Comparison of ENCODE assay signal across 27 cellular contexts in genomic region chrX:110171442-110171841, GRCh38.
"Had no signal": no experiment of that assay in that cellular context is flagged by ENCODE, and none has a peak within 500 bp of the region (broad histone marks: within the 10 kb centered on the region; RNA-seq: fewer than 3 reads in every experiment).

No MANE protein-coding gene starts in this region.

- H3K4me1 ChIP-seq: parathyroid adenoma, right lobe of liver, uterus had no signal

- H3K4me3 Mint-ChIP-seq: activated CD4-positive, alpha-beta T cell treated with anti-CD3 and anti-CD28 coated beads, Interleukin-2, amount 10 ng/mL, durations not matched to agents 7 days and 5 days; activated CD8-positive, alpha-beta memory T cell treated with anti-CD3 and anti-CD28 coated beads, Interleukin-2, amount 10 ng/mL, durations not matched to agents 7 days and 5 days; activated CD8-positive, alpha-beta T cell treated with anti-CD3 and anti-CD28 coated beads for 36 hours; activated naive CD4-positive, alpha-beta T cell treated with anti-CD3 and anti-CD28 coated beads, Interleukin-2, amount 10 ng/mL, durations not matched to agents 7 days and 5 days; brain; dendritic cell treated with granulocyte-macrophage colony-stimulating factor and Interleukin-4, amounts not matched to agents 40 ng/mL and 50 ng/mL, for 4 days; nephron progenitor cell; T-helper 2 cell treated with Interferon-gamma antibody and Interleukin-4, amounts not matched to agents 5 μg/mL and 100 μg/mL, for 36 hours had no signal

- H3K9ac ChIP-seq: parathyroid adenoma had no signal

- DNase-seq: activated CD4-positive, alpha-beta T cell treated with anti-CD3 and anti-CD28 coated beads, Interleukin-2, amount 10 ng/mL, durations not matched to agents 7 days and 5 days; activated CD4-positive, CD25-positive, alpha-beta regulatory T cell treated with anti-CD3 and anti-CD28 coated beads, Interleukin-2, amount 50 U/mL, for 72 hours; activated CD8-positive, alpha-beta memory T cell treated with anti-CD3 and anti-CD28 coated beads, Interleukin-2, amount 10 ng/mL, durations not matched to agents 7 days and 5 days; activated CD8-positive, alpha-beta T cell treated with anti-CD3 and anti-CD28 coated beads for 36 hours; activated effector memory CD4-positive, alpha-beta T cell treated with anti-CD3 and anti-CD28 coated beads, Interleukin-2, amount 50 U/mL, for 16 hours; activated naive CD4-positive, alpha-beta T cell treated with anti-CD3 and anti-CD28 coated beads, Interleukin-2, amount 10 ng/mL, durations not matched to agents 7 days and 5 days; activated T-cell treated with anti-CD3 and anti-CD28 coated beads for 4 hours; aorta; caudate nucleus; effector CD4-positive, alpha-beta T cell; foreskin melanocyte; head of caudate nucleus; hypothalamus; left ventricle myocardium superior; mammary epithelial cell; nephron progenitor cell; right lobe of liver; stimulated activated CD4-positive, alpha-beta T cell treated with anti-CD3 and anti-CD28 coated beads, Interleukin-1b, Interleukin-23, amount 100 ng/mL, for 48 hours; stomach; trophoblast cell; uterus had no signal

- H3K36me3 ChIP-seq: right lobe of liver, uterus had no signal

- H3K27me3 Mint-ChIP-seq: activated CD4-positive, alpha-beta T cell treated with anti-CD3 and anti-CD28 coated beads, Interleukin-2, amount 10 ng/mL, durations not matched to agents 7 days and 5 days; activated CD8-positive, alpha-beta memory T cell treated with anti-CD3 and anti-CD28 coated beads, Interleukin-2, amount 10 ng/mL, durations not matched to agents 7 days and 5 days; activated CD8-positive, alpha-beta T cell treated with anti-CD3 and anti-CD28 coated beads for 36 hours; activated naive CD4-positive, alpha-beta T cell treated with anti-CD3 and anti-CD28 coated beads, Interleukin-2, amount 10 ng/mL, durations not matched to agents 7 days and 5 days; brain; dendritic cell treated with granulocyte-macrophage colony-stimulating factor and Interleukin-4, amounts not matched to agents 40 ng/mL and 50 ng/mL, for 4 days had no signal

- H3K27ac Mint-ChIP-seq: activated CD4-positive, alpha-beta T cell treated with anti-CD3 and anti-CD28 coated beads, Interleukin-2, amount 10 ng/mL, durations not matched to agents 7 days and 5 days; activated CD8-positive, alpha-beta memory T cell treated with anti-CD3 and anti-CD28 coated beads, Interleukin-2, amount 10 ng/mL, durations not matched to agents 7 days and 5 days; activated CD8-positive, alpha-beta T cell treated with anti-CD3 and anti-CD28 coated beads for 36 hours; activated naive CD4-positive, alpha-beta T cell treated with anti-CD3 and anti-CD28 coated beads, Interleukin-2, amount 10 ng/mL, durations not matched to agents 7 days and 5 days; brain; dendritic cell treated with granulocyte-macrophage colony-stimulating factor and Interleukin-4, amounts not matched to agents 40 ng/mL and 50 ng/mL, for 4 days; nephron progenitor cell; T-helper 2 cell treated with Interferon-gamma antibody and Interleukin-4, amounts not matched to agents 5 μg/mL and 100 μg/mL, for 36 hours had no signal

- H3K4me3 ChIP-seq: right lobe of liver, skin epidermis, stomach, uterus had no signal

- H3K9me3 Mint-ChIP-seq: activated CD4-positive, alpha-beta T cell treated with anti-CD3 and anti-CD28 coated beads, Interleukin-2, amount 10 ng/mL, durations not matched to agents 7 days and 5 days; activated CD8-positive, alpha-beta T cell treated with anti-CD3 and anti-CD28 coated beads for 36 hours; activated naive CD4-positive, alpha-beta T cell treated with anti-CD3 and anti-CD28 coated beads, Interleukin-2, amount 10 ng/mL, durations not matched to agents 7 days and 5 days; dendritic cell treated with granulocyte-macrophage colony-stimulating factor and Interleukin-4, amounts not matched to agents 40 ng/mL and 50 ng/mL, for 4 days; nephron progenitor cell; T-helper 2 cell treated with Interferon-gamma antibody and Interleukin-4, amounts not matched to agents 5 μg/mL and 100 μg/mL, for 36 hours had no signal

- H3K9me3 ChIP-seq: right lobe of liver, stomach, uterus had no signal

- H3K27me3 ChIP-seq: right lobe of liver, uterus had no signal

- H3K27ac ChIP-seq: parathyroid adenoma, right lobe of liver, skin epidermis, uterus, VCaP had no signal

- H3K4me1 Mint-ChIP-seq: activated CD4-positive, alpha-beta T cell treated with anti-CD3 and anti-CD28 coated beads, Interleukin-2, amount 10 ng/mL, durations not matched to agents 7 days and 5 days; activated CD8-positive, alpha-beta memory T cell treated with anti-CD3 and anti-CD28 coated beads, Interleukin-2, amount 10 ng/mL, durations not matched to agents 7 days and 5 days; activated naive CD4-positive, alpha-beta T cell treated with anti-CD3 and anti-CD28 coated beads, Interleukin-2, amount 10 ng/mL, durations not matched to agents 7 days and 5 days; brain had no signal

- ATAC-seq: activated CD8-positive, alpha-beta memory T cell treated with anti-CD3 and anti-CD28 coated beads, Interleukin-2, amount 10 ng/mL, durations not matched to agents 7 days and 5 days; activated CD8-positive, alpha-beta T cell treated with anti-CD3 and anti-CD28 coated beads for 36 hours; left ventricle myocardium superior; right lobe of liver had no signal
